Comparison of ENCODE assay signal across 1 cellular context in genomic region chr9:127947841-127948710, GRCh38.
TF ChIP-seq lines count a peak whose summit lies in the region.

No MANE protein-coding gene starts in this region.

TF ChIP-seq in K562, 482 proteins besides CTCF, POLR2A, EP300 and RAD21:
- TF ChIP-seq TFAM (CRISPR knock-in tag; conservative IDR thresholded peaks at IDR 0.05): no peak
- no peak for TF ChIP-seq FOSL1 (tag; conservative IDR thresholded peaks at IDR 0.05)
- peak; percentile 71 for TF ChIP-seq PRDM10 (IDR thresholded peaks at IDR 0.05; ENCODE audit: partially characterized antibody)
- peak; percentile 14; the same call in 1 of the 2 replicates for TF ChIP-seq TFAP4 (CRISPR knock-in tag; IDR thresholded peaks at IDR 0.05; ENCODE audit: borderline replicate concordance)
- TF ChIP-seq RBM22 (IDR thresholded peaks at IDR 0.05; ENCODE audit: low read depth, low read length, poor library complexity, severe bottlenecking): peak; percentile 50
